In genomic region chr17:76500074-76500744, GRCh38 we compare ENCODE assay signal across 8 cellular contexts. TPM values are rescaled to one million over a fixed set of nuclear protein-coding genes. Genes with fewer than 3 reads are reported as not detected.
DNase-seq lines count a peak whose midpoint lies in the region; ATAC-seq and TF ChIP-seq lines count a peak whose summit lies in the region.

No MANE protein-coding gene starts in this region.

- H4K20me1 ChIP-seq in IMR-90 (ENCODE audit: insufficient read depth, low read length): no peaks in the 10 kb centered on the region

- ATAC-seq in IMR-90 (ENCODE audit: low read depth): no peak
- no peak for ATAC-seq in mucosa of descending colon
- no peak for ATAC-seq in GM21786 (IDR thresholded peaks at IDR 0.05; ENCODE audit: unreplicated experiment)

- no peak overlapping the region for H2BK5ac ChIP-seq in IMR-90 (ENCODE audit: low read depth, low read length, poor library complexity, severe bottlenecking)

- peak overlapping the region; percentile 94 for H2AK9ac ChIP-seq in IMR-90 (replicated peaks; ENCODE audit: low read depth, low read length, poor library complexity)

- peaks cover 16% of the 10 kb centered on the region for H3K4me1 ChIP-seq in BE2C
- H3K4me1 ChIP-seq in IMR-90 (ENCODE audit: control insufficient read depth, insufficient read depth, low read length): peaks cover 27% of the 10 kb centered on the region
- H3K4me1 ChIP-seq in mucosa of descending colon (ENCODE audit: low read depth): peaks cover 35% of the 10 kb centered on the region

- peak overlapping the region; percentile 90 for H3K27ac Mint-ChIP-seq in MCF 10A (ENCODE audit: low read depth, unreplicated experiment)

- no peak overlapping the region; a peak in 1 of 4 replicates for H4K8ac ChIP-seq in IMR-90 (ENCODE audit: low read depth in 2 of 2, low read length in 2 of 2)

- DNase-seq in BE2C (no peak), IMR-90 (no peak), MCF 10A (ENCODE audit: unreplicated experiment) (peak; percentile 52), mucosa of descending colon (no peak), ureter (ENCODE audit: low spot score) (no peak), AG08395 (ENCODE audit: low spot score) (no peak)
- no peak for DNase-seq in stimulated activated CD4-positive, alpha-beta T cell treated with anti-CD3 and anti-CD28 coated beads, Interleukin-4, amount 100 ng/mL, for 4 hours

- no peak overlapping the region for H3K18ac ChIP-seq in IMR-90 (ENCODE audit: low read depth, low read length)

- no peak for TF ChIP-seq POLR2A in IMR-90 (IDR thresholded peaks at IDR 0.05; ENCODE audit: low read depth, low read length)

- 93% methylated on average over 7 of the region's 17 CpGs; no CpG with 5 or more reads in 1 of the 2 experiments for WGBS in IMR-90 (ENCODE audit: extremely low coverage in 2 of 2, insufficient read length in 1 of 2), 2 experiments

- H3K27me3 Mint-ChIP-seq in MCF 10A (ENCODE audit: insufficient read depth, unreplicated experiment): no peaks in the 10 kb centered on the region

- no peak for TF ChIP-seq CTCF in BE2C (IDR thresholded peaks at IDR 0.05; ENCODE audit: low read depth, low read length)
- TF ChIP-seq CTCF in IMR-90 (conservative IDR thresholded peaks at IDR 0.05; ENCODE audit: low read depth, low read length): no peak
- TF ChIP-seq CTCF in MCF 10A (IDR thresholded peaks at IDR 0.05; ENCODE audit: unreplicated experiment): no peak
- no peak for TF ChIP-seq CTCF in mucosa of descending colon (IDR thresholded peaks at IDR 0.05)

- H3K14ac ChIP-seq in IMR-90 (replicated peaks; ENCODE audit: low read depth, low read length): 0 out of 2 replicates have a peak overlapping the region, but pooled peaks have one; percentile 51

- H3K9me1 ChIP-seq in IMR-90 (ENCODE audit: insufficient read depth, low read length): peaks cover 16% of the 10 kb centered on the region

- peak overlapping the region; percentile 0; the same call in 1 of the 2 replicates for H4K91ac ChIP-seq in IMR-90 (ENCODE audit: insufficient read depth, low read depth, low read length)

- BruUV-seq in IMR-90 (replicated peaks; lab: Mats Ljungman, UMichigan): no TSS peak
- BruUV-seq in MCF 10A (replicated peaks; lab: Mats Ljungman, UMichigan): no TSS peak

- no peak overlapping the region for H3K23ac ChIP-seq in IMR-90 (ENCODE audit: low read depth, low read length)

- H3K9me3 ChIP-seq in BE2C (no peaks in the 10 kb centered on the region), IMR-90 (ENCODE audit: control insufficient read depth, insufficient read depth, low read length) (no peaks in the 10 kb centered on the region), mucosa of descending colon (no peaks in the 10 kb centered on the region)

- peaks cover 4 to 30% of the 10 kb centered on the region in 2 experiments; a peak in 3 of 4 replicates for H3K79me1 ChIP-seq in IMR-90 (ENCODE audit: low read depth in 1 of 2, low read length in 2 of 2)

- H3K27me3 ChIP-seq in BE2C (no peaks in the 10 kb centered on the region), IMR-90 (ENCODE audit: control insufficient read depth, insufficient read depth, low read length) (no peaks in the 10 kb centered on the region)

- H3K36me3 Mint-ChIP-seq in MCF 10A (ENCODE audit: insufficient read depth, unreplicated experiment): peaks cover 5% of the 10 kb centered on the region

- H3K4me3 ChIP-seq in BE2C (ENCODE audit: low read depth, low read length) (peak overlapping the region; percentile 64), IMR-90 (ENCODE audit: insufficient read depth, low read depth, low read length) (peak overlapping the region; percentile 82; the same call in 1 of the 2 replicates), mucosa of descending colon (peak overlapping the region; percentile 40)

- peaks cover 30% of the 10 kb centered on the region for H3K4me1 Mint-ChIP-seq in MCF 10A (ENCODE audit: insufficient read depth, unreplicated experiment)

- H3K27ac ChIP-seq in IMR-90 (ENCODE audit: insufficient read depth, low read length): no peak overlapping the region

- H3K4me2 ChIP-seq in IMR-90 (ENCODE audit: low read depth, low read length): peak overlapping the region; percentile 63

- H2AK5ac ChIP-seq in IMR-90 (ENCODE audit: low read depth, low read length): peak overlapping the region; percentile 82

- H3K4me3 Mint-ChIP-seq in MCF 10A (ENCODE audit: unreplicated experiment): peak overlapping the region; percentile 80

- H2BK15ac ChIP-seq in IMR-90 (ENCODE audit: low read depth, low read length): peak overlapping the region; percentile 68; the same call in 1 of the 3 replicates

- no peak overlapping the region for H4K5ac ChIP-seq in IMR-90 (ENCODE audit: low read depth, low read length)

- peak overlapping the region; percentile 42 for H2AFZ ChIP-seq in IMR-90 (replicated peaks; ENCODE audit: low read length, poor library complexity)

- POLR2A ChIA-PET in IMR-90 (lab: Charles Lee; ENCODE audit: unreplicated experiment) (no interaction called here), MCF 10A (lab: Yijun Ruan, JAX) (interaction anchor here (0.5 to 5.7 kb wide), 13 partner anchors 11 to 238 kb away, joined by 3 to 53 read pairs (median 5); partner anchors contain the start of genes AANAT, JMJD6, METTL23 and MFSD11)

- dilution Hi-C loops in IMR-90 (cut with HindIII; ENCODE audit: low sequenced_read_pairs, unreplicated experiment): no loop called here

- H3K36me3 ChIP-seq in BE2C (no peaks in the 10 kb centered on the region), IMR-90 (ENCODE audit: control insufficient read depth, insufficient read depth, low read length) (no peaks in the 10 kb centered on the region), mucosa of descending colon (ENCODE audit: low read depth) (no peaks in the 10 kb centered on the region)

- H2BK120ac ChIP-seq in IMR-90 (ENCODE audit: low read depth, low read length): no peak overlapping the region

- H3K56ac ChIP-seq in IMR-90 (ENCODE audit: extremely low read depth, insufficient read depth, low read length): no peak overlapping the region

- H3K9ac ChIP-seq in IMR-90 (ENCODE audit: low read depth, low read length): no peak overlapping the region

- CTCF ChIA-PET in IMR-90 (lab: Yijun Ruan, JAX): no interaction called here
- CTCF ChIA-PET in MCF 10A (lab: Yijun Ruan, JAX): interaction anchor here (0.6 to 11.5 kb wide), 7 partner anchors 15 to 629 kb away, joined by 3 to 134 read pairs (median 5); partner anchors contain the start of genes AANAT and ST6GALNAC2

- H3K9me3 Mint-ChIP-seq in MCF 10A (ENCODE audit: unreplicated experiment): no peaks in the 10 kb centered on the region

- peak overlapping the region; percentile 44; the same call in 1 of the 2 replicates for H3K4ac ChIP-seq in IMR-90 (ENCODE audit: low read depth, low read length)

- intact Hi-C loops in IMR-90 (cut with micrococcal nuclease) (no loop called here), MCF 10A (cut with micrococcal nuclease) (no loop called here), mucosa of descending colon (cut with DNase I, micrococcal nuclease) (no loop called here)

- no peak overlapping the region for H2BK20ac ChIP-seq in IMR-90 (ENCODE audit: low read depth, low read length)

- TF ChIP-seq RAD21 in IMR-90 (IDR thresholded peaks at IDR 0.05; ENCODE audit: low read length): no peak

- in situ Hi-C loops in IMR-90 (cut with MboI; ENCODE audit: low sequenced_read_pairs): loop anchor here (10.0 kb wide), 2 partner anchors 95 to 195 kb away; partner anchors contain the start of gene QRICH2

TF ChIP-seq in IMR-90, 13 proteins besides CTCF, POLR2A, EP300 and RAD21 (continues in another document):
- TF ChIP-seq BHLHE40 (IDR thresholded peaks at IDR 0.05; ENCODE audit: low read depth, low read length) (no peak), MXI1 (IDR thresholded peaks at IDR 0.05; ENCODE audit: borderline replicate concordance, low read depth, low read length) (no peak)

RNA-seq across cellular contexts. Expression of gene RHBDF2, which starts 1.0 kb away (rescaled TPM):
- polyA plus RNA-seq in BE2C (2012; ENCODE audit: insufficient read depth, insufficient read length, low read depth): 4.0 TPM
- 1.3 and 1.4 TPM in 2 replicates for total RNA-seq in IMR-90 (2012; rRNA removed)
- 8.3 and 10.0 TPM in 2 replicates for polyA plus RNA-seq in IMR-90 (2012; rRNA removed)
- polyA plus RNA-seq in IMR-90 (2012; cell fraction: cytosol; rRNA removed): 6.7 and 10.1 TPM in 2 replicates
- 29.5 and 54.3 TPM in 2 replicates for polyA plus RNA-seq in IMR-90 (2012; cell fraction: nucleus; rRNA removed; ENCODE audit: low replicate concordance)
- 17.5 and 33.4 TPM in 2 replicates for total RNA-seq in MCF 10A (2022)
- 10 to 100 TPM; 11.2 to 20.8 (median 18.9) TPM for total RNA-seq in mucosa of descending colon
- total RNA-seq in ureter: 41.6 TPM

RNA-seq across cellular contexts. Expression of gene AANAT, which starts 32.8 kb away (rescaled TPM):
- polyA plus RNA-seq in BE2C (2012; ENCODE audit: insufficient read depth, insufficient read length, low read depth): 0.49 TPM
- total RNA-seq in IMR-90 (2012; rRNA removed) (not detected in 2 replicates), MCF 10A (2022) (not detected in 2 replicates), mucosa of descending colon (not detected), ureter (not detected)
- polyA plus RNA-seq in IMR-90 (2012; rRNA removed): 0.19 and 0.21 TPM in 2 replicates
- 0.08 and 0.32 TPM in 2 replicates for polyA plus RNA-seq in IMR-90 (2012; cell fraction: cytosol; rRNA removed)
- 0.92 and 1.8 TPM in 2 replicates for polyA plus RNA-seq in IMR-90 (2012; cell fraction: nucleus; rRNA removed; ENCODE audit: low replicate concordance)

RNA-seq across cellular contexts. Expression of gene CYGB, which starts 37.3 kb away (rescaled TPM):
- polyA plus RNA-seq in BE2C (2012; ENCODE audit: insufficient read depth, insufficient read length, low read depth): 160 TPM
- 1.3 and 1.7 TPM in 2 replicates for total RNA-seq in IMR-90 (2012; rRNA removed)
- polyA plus RNA-seq in IMR-90 (2012; rRNA removed): 2.9 and 3.5 TPM in 2 replicates
- 3.6 and 4.3 TPM in 2 replicates for polyA plus RNA-seq in IMR-90 (2012; cell fraction: cytosol; rRNA removed)
- 1.2 and 1.9 TPM in 2 replicates for polyA plus RNA-seq in IMR-90 (2012; cell fraction: nucleus; rRNA removed; ENCODE audit: low replicate concordance)
- not detected in 2 replicates for total RNA-seq in MCF 10A (2022)
- total RNA-seq in mucosa of descending colon: 10 to 100 TPM; 10.6 to 24.0 (median 15.1) TPM
- total RNA-seq in ureter: 24.6 TPM

RNA-seq across cellular contexts. Expression of gene PRCD, which starts 39.6 kb away (rescaled TPM):
- 44.2 TPM for polyA plus RNA-seq in BE2C (2012; ENCODE audit: insufficient read depth, insufficient read length, low read depth)
- total RNA-seq in IMR-90 (2012; rRNA removed) (under 0.01 TPM in 1 of 2 replicates, not detected in the other), MCF 10A (2022) (not detected in 2 replicates), mucosa of descending colon (1 to 10 TPM; 1.0 to 4.8 (median 1.6) TPM), ureter (11.5 TPM)
- polyA plus RNA-seq in IMR-90 (2012; rRNA removed): 0.32 TPM in 2 replicates
- 0.24 and 0.26 TPM in 2 replicates for polyA plus RNA-seq in IMR-90 (2012; cell fraction: cytosol; rRNA removed)
- polyA plus RNA-seq in IMR-90 (2012; cell fraction: nucleus; rRNA removed; ENCODE audit: low replicate concordance): 1.4 and 3.8 TPM in 2 replicates

RNA-seq across cellular contexts. Expression of gene UBE2O, which starts 47.3 kb away (rescaled TPM):
- polyA plus RNA-seq in BE2C (2012; ENCODE audit: insufficient read depth, insufficient read length, low read depth): 117 TPM
- total RNA-seq in IMR-90 (2012; rRNA removed) (17.6 and 20.0 TPM in 2 replicates), MCF 10A (2022) (16.2 and 19.5 TPM in 2 replicates), mucosa of descending colon (10 to 100 TPM; 16.2 to 25.0 (median 19.0) TPM), ureter (30.3 TPM)
- 14.3 and 17.6 TPM in 2 replicates for polyA plus RNA-seq in IMR-90 (2012; rRNA removed)
- polyA plus RNA-seq in IMR-90 (2012; cell fraction: cytosol; rRNA removed): 9.1 and 12.2 TPM in 2 replicates
- polyA plus RNA-seq in IMR-90 (2012; cell fraction: nucleus; rRNA removed; ENCODE audit: low replicate concordance): 43.5 and 62.5 TPM in 2 replicates
